Comparison of ENCODE assay signal across 23 cellular contexts in the genomic region with DNA sequence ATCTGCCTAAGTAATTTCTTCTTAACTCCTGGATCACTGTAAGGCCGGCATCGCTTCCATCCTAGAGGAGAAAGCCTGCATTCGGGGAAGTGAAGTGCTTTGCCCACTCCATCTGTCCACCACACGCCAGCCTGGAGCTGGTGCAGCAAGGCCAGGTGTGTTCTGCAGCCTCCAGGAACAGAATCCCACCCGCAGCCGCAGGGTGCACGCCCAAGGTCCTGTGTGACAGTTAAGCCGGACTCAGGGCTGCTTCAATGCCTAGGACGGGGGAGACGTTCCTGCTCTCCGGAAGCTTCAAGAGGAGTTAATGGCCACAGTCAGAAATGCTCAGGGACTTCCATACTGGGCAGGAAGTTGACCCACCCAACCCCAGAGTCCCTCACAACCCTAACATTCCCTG.
"Had no signal": no experiment of that assay in that cellular context is flagged by ENCODE, and none has a peak within 500 bp of the region (broad histone marks: within the 10 kb centered on the region; RNA-seq: fewer than 3 reads in every experiment).

No MANE protein-coding gene starts in this region.

- H3K4me3 ChIP-seq: esophagus muscularis mucosa, gastrocnemius medialis, left ventricle myocardium inferior, lower lobe of right lung, right atrium auricular region, sigmoid colon, skin epidermis, thyroid gland, upper lobe of right lung, vagina had no signal

- H3K4me1 ChIP-seq: thyroid gland, upper lobe of right lung had no signal

- H3K4me1 Mint-ChIP-seq: memory B cell; stimulated activated naive B cell treated with anti-CD40 and anti-IgM and Interleukin-4, amounts not matched to agents 10 μg/mL and 1 μg/mL and 100 μg/mL, for 72 hours; stimulated activated naive CD8-positive, alpha-beta T cell treated with anti-CD3 and anti-CD28 coated beads, Interleukin-15, amount 100 ng/mL, for 72 hours had no signal

- H3K36me3 Mint-ChIP-seq: memory B cell; naive B cell; stimulated activated naive B cell treated with anti-CD40 and anti-IgM and Interleukin-4, amounts not matched to agents 10 μg/mL and 1 μg/mL and 100 μg/mL, for 72 hours had no signal

- H3K4me3 Mint-ChIP-seq: memory B cell; naive B cell; nephron; stimulated activated naive B cell treated with anti-CD40 and anti-IgM and Interleukin-4, amounts not matched to agents 10 μg/mL and 1 μg/mL and 100 μg/mL, for 72 hours; stimulated activated naive CD8-positive, alpha-beta T cell treated with anti-CD3 and anti-CD28 coated beads, Interleukin-15, amount 100 ng/mL, for 72 hours had no signal

- H3K27me3 ChIP-seq: esophagus muscularis mucosa, gastrocnemius medialis, right atrium auricular region, sigmoid colon, thyroid gland, upper lobe of right lung, vagina had no signal

- H3K27ac Mint-ChIP-seq: memory B cell; naive B cell; stimulated activated naive B cell treated with anti-CD40 and anti-IgM and Interleukin-4, amounts not matched to agents 10 μg/mL and 1 μg/mL and 100 μg/mL, for 72 hours; stimulated activated naive CD8-positive, alpha-beta T cell treated with anti-CD3 and anti-CD28 coated beads, Interleukin-15, amount 100 ng/mL, for 72 hours had no signal

- H3K27ac ChIP-seq: epithelial cell of prostate, esophagus muscularis mucosa, gastrocnemius medialis, left ventricle myocardium inferior, lower lobe of right lung, neutrophil, right atrium auricular region, sigmoid colon, thyroid gland, upper lobe of right lung, vagina had no signal

- H3K9me3 ChIP-seq: esophagus muscularis mucosa, gastrocnemius medialis, left ventricle myocardium inferior, lower lobe of right lung, neutrophil, right atrium auricular region, sigmoid colon, thyroid gland, upper lobe of right lung, vagina had no signal

- DNase-seq: cortex of kidney; effector memory CD4-positive, alpha-beta T cell; gastrocnemius medialis; islet precursor cell; left cardiac atrium; left ventricle myocardium inferior; lower lobe of right lung; naive B cell; sigmoid colon; stimulated activated CD4-positive, alpha-beta T cell treated with anti-CD3 and anti-CD28 coated beads, Interleukin-2, amount 100 ng/mL, for 24 hours; stimulated activated CD4-positive, alpha-beta T cell treated with anti-CD3 and anti-CD28 coated beads, Interleukin-4, amount 100 ng/mL, for 4 hours; stimulated activated naive B cell treated with anti-CD40 and anti-IgM and Interleukin-4, amounts not matched to agents 10 μg/mL and 1 μg/mL and 100 μg/mL, for 72 hours; stimulated activated naive CD8-positive, alpha-beta T cell treated with anti-CD3 and anti-CD28 coated beads, Interleukin-15, amount 100 ng/mL, for 72 hours; thyroid gland; upper lobe of right lung had no signal

- H3K36me3 ChIP-seq: esophagus muscularis mucosa, gastrocnemius medialis, left ventricle myocardium inferior, lower lobe of right lung, neutrophil, right atrium auricular region, sigmoid colon, thyroid gland, upper lobe of right lung, vagina had no signal

- ATAC-seq: gastrocnemius medialis; left cardiac atrium; lower lobe of right lung; stimulated activated naive B cell treated with anti-CD40 and anti-IgM and Interleukin-4, amounts not matched to agents 10 μg/mL and 1 μg/mL and 100 μg/mL, for 72 hours; upper lobe of right lung had no signal
